In genomic region chr15:99719096-99719541, GRCh38 we compare ENCODE assay signal across 9 cellular contexts. TPM values are rescaled to one million over a fixed set of nuclear protein-coding genes. Genes with fewer than 3 reads are reported as not detected.
DNase-seq lines count a peak whose midpoint lies in the region; ATAC-seq and TF ChIP-seq lines count a peak whose summit lies in the region.
"Had no signal": no experiment of that assay in that cellular context is flagged by ENCODE, and none has a peak within 500 bp of the region (broad histone marks: within the 10 kb centered on the region; RNA-seq: fewer than 3 reads in every experiment).

No MANE protein-coding gene starts in this region.

- no peaks in the 10 kb centered on the region for H3K27me3 ChIP-seq in brain microvascular endothelial cell (replicated peaks)
- H3K27me3 ChIP-seq in BE2C = no peaks in the 10 kb centered on the region
- H3K27me3 ChIP-seq: pancreas had no signal

- peak; percentile 83 for ATAC-seq in GM21381 (IDR thresholded peaks at IDR 0.05; ENCODE audit: unreplicated experiment)
- peak; percentile 83 for ATAC-seq in HG03469 (IDR thresholded peaks at IDR 0.05; ENCODE audit: unreplicated experiment)

- DNase-seq in GM03348 (ENCODE audit: low spot score) = peak; percentile 30
- peak; percentile 81 for DNase-seq in brain microvascular endothelial cell
- DNase-seq in mucosa of gallbladder (ENCODE audit: low spot score) = no peak
- DNase-seq in GF-D8 (lab: John Stamatoyannopoulos, UW) = no peak
- DNase-seq in BE2C = no peak
- no peak for DNase-seq in stimulated activated CD4-positive, alpha-beta T cell treated with anti-CD3 and anti-CD28 coated beads, Interleukin-4, amount 100 ng/mL, for 1 hour
- DNase-seq: pancreas had no signal

- H3K36me3 ChIP-seq in brain microvascular endothelial cell (replicated peaks) (no peaks in the 10 kb centered on the region), BE2C (0 out of 2 replicates have a peak, but pooled peaks cover 5% of the 10 kb centered on the region)

- TF ChIP-seq CTCF in brain microvascular endothelial cell (IDR thresholded peaks at IDR 0.05; ENCODE audit: low read depth, low read length, missing control alignments) = no peak
- no peak for TF ChIP-seq CTCF in BE2C (IDR thresholded peaks at IDR 0.05; ENCODE audit: low read depth, low read length)

- H3K4me3 ChIP-seq in brain microvascular endothelial cell (ENCODE audit: low read depth, low read length) = no peak overlapping the region
- no peak overlapping the region for H3K4me3 ChIP-seq in BE2C (ENCODE audit: low read depth, low read length)
- H3K4me3 ChIP-seq: pancreas had no signal

- no peaks in the 10 kb centered on the region for H3K9me3 ChIP-seq in BE2C
- H3K9me3 ChIP-seq: pancreas had no signal

- in situ Hi-C loops in brain microvascular endothelial cell (cut with HindIII; ENCODE audit: low pct_ligation_motif_present, low sequenced_read_pairs) = loop anchor here (25.0 kb wide), 1 partner anchor 432 kb away; no protein-coding TSS in a partner anchor

- H3K4me1 ChIP-seq in BE2C = no peaks in the 10 kb centered on the region

- H3K27ac ChIP-seq in brain microvascular endothelial cell = no peak overlapping the region
- H3K27ac ChIP-seq: pancreas had no signal

RNA-seq across cellular contexts. Expression of gene LYSMD4, which starts 14.1 kb away (rescaled TPM):
- 11.6 TPM for total RNA-seq in mucosa of gallbladder
- 4.6 TPM for polyA plus RNA-seq in BE2C (2012; ENCODE audit: insufficient read depth, insufficient read length, low read depth)

Comparison
In these comparisons a context has a peak if more than half of its experiments do, and no peak if none do; other contexts are left out.
1. DNase-seq: peak in GM03348 (single experiment) and brain microvascular endothelial cell (single experiment); none in mucosa of gallbladder (single experiment), GF-D8 (single experiment), BE2C (single experiment) and stimulated activated CD4-positive, alpha-beta T cell treated with anti-CD3 and anti-CD28 coated beads, Interleukin-4, amount 100 ng/mL, for 1 hour (single experiment).